ENCODE assay signal across 25 cellular contexts in the genomic region with DNA sequence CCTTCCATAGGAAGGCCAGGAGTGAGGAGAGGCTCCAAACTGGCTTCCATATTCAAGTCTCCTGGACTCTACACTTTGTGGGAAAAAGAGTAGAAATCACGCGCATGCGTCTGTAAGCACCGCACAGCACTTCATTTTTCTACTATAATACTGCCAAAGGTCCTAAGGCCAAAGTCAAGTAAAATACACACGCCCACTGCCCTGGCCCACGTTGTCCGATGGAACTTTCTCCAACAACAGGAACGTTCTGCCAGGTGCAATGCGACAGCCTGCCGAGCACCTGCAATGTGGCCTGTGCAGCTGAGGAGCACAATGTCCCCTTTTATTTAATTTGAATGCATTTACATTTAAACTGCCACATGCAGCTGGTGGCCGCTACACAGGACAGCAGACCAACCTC.
"Had no signal": no experiment of that assay in that cellular context is flagged by ENCODE, and none has a peak within 500 bp of the region (broad histone marks: within the 10 kb centered on the region; RNA-seq: fewer than 3 reads in every experiment).

No MANE protein-coding gene starts in this region.

- H3K27ac Mint-ChIP-seq: dendritic cell treated with granulocyte-macrophage colony-stimulating factor and Interleukin-4, amounts not matched to agents 40 ng/mL and 50 ng/mL, for 4 days; effector memory CD8-positive, alpha-beta T cell; immature natural killer cell; naive B cell; neural progenitor cell; stimulated activated memory B cell treated with anti-CD40 and anti-IgM and Interleukin-4, amounts not matched to agents 10 μg/mL and 1 μg/mL and 100 μg/mL, for 72 hours had no signal

- H3K4me1 ChIP-seq: foreskin keratinocyte, neural progenitor cell, parathyroid adenoma, testis, tibial nerve, upper lobe of right lung, vagina had no signal

- ATAC-seq: effector memory CD8-positive, alpha-beta T cell; foreskin keratinocyte; left ventricle myocardium superior; psoas muscle; sciatic nerve; stimulated activated memory B cell treated with anti-CD40 and anti-IgM and Interleukin-4, amounts not matched to agents 10 μg/mL and 1 μg/mL and 100 μg/mL, for 72 hours; stimulated activated naive CD8-positive, alpha-beta T cell treated with anti-CD3 and anti-CD28 coated beads, Interleukin-15, amount 100 ng/mL, for 72 hours; upper lobe of right lung had no signal

- H3K9me3 ChIP-seq: psoas muscle, spleen, testis, tibial nerve, upper lobe of right lung, vagina had no signal

- H3K4me2 ChIP-seq: neural progenitor cell had no signal

- H3K27me3 ChIP-seq: foreskin keratinocyte, neural progenitor cell, spleen, testis, tibial nerve, upper lobe of right lung, vagina had no signal

- H3K9ac ChIP-seq: neural progenitor cell, parathyroid adenoma had no signal

- H3K4me3 ChIP-seq: neural progenitor cell, psoas muscle, spleen, testis, tibial nerve, upper lobe of right lung, vagina had no signal

- H3K4me3 Mint-ChIP-seq: dendritic cell treated with granulocyte-macrophage colony-stimulating factor and Interleukin-4, amounts not matched to agents 40 ng/mL and 50 ng/mL, for 4 days; effector memory CD8-positive, alpha-beta T cell; immature natural killer cell; neural progenitor cell; stimulated activated memory B cell treated with anti-CD40 and anti-IgM and Interleukin-4, amounts not matched to agents 10 μg/mL and 1 μg/mL and 100 μg/mL, for 72 hours; stimulated activated naive CD8-positive, alpha-beta T cell treated with anti-CD3 and anti-CD28 coated beads, Interleukin-15, amount 100 ng/mL, for 72 hours had no signal

- H3K27me3 Mint-ChIP-seq: dendritic cell treated with granulocyte-macrophage colony-stimulating factor and Interleukin-4, amounts not matched to agents 40 ng/mL and 50 ng/mL, for 4 days; effector memory CD8-positive, alpha-beta T cell; naive B cell; stimulated activated memory B cell treated with anti-CD40 and anti-IgM and Interleukin-4, amounts not matched to agents 10 μg/mL and 1 μg/mL and 100 μg/mL, for 72 hours; stimulated activated naive CD8-positive, alpha-beta T cell treated with anti-CD3 and anti-CD28 coated beads, Interleukin-15, amount 100 ng/mL, for 72 hours had no signal

- H3K9me3 Mint-ChIP-seq: dendritic cell treated with granulocyte-macrophage colony-stimulating factor and Interleukin-4, amounts not matched to agents 40 ng/mL and 50 ng/mL, for 4 days; effector memory CD8-positive, alpha-beta T cell; immature natural killer cell; naive B cell; neural progenitor cell; stimulated activated memory B cell treated with anti-CD40 and anti-IgM and Interleukin-4, amounts not matched to agents 10 μg/mL and 1 μg/mL and 100 μg/mL, for 72 hours; stimulated activated naive CD8-positive, alpha-beta T cell treated with anti-CD3 and anti-CD28 coated beads, Interleukin-15, amount 100 ng/mL, for 72 hours had no signal

- H3K27ac ChIP-seq: foreskin keratinocyte, neural progenitor cell, parathyroid adenoma, psoas muscle, testis, tibial nerve, upper lobe of right lung, vagina had no signal

- FAIRE-seq: colon, keratinocyte had no signal

- H3K4me1 Mint-ChIP-seq: naive B cell; stimulated activated memory B cell treated with anti-CD40 and anti-IgM and Interleukin-4, amounts not matched to agents 10 μg/mL and 1 μg/mL and 100 μg/mL, for 72 hours; stimulated activated naive CD8-positive, alpha-beta T cell treated with anti-CD3 and anti-CD28 coated beads, Interleukin-15, amount 100 ng/mL, for 72 hours had no signal

- H3K79me2 ChIP-seq: parathyroid adenoma had no signal

- H2AFZ ChIP-seq: neural progenitor cell, parathyroid adenoma had no signal

- DNase-seq: effector memory CD8-positive, alpha-beta T cell; foreskin keratinocyte; immature natural killer cell; left ventricle myocardium superior; mesendoderm; naive B cell; occipital lobe; retina; spleen; stimulated activated CD4-positive, alpha-beta T cell treated with anti-CD3 and anti-CD28 coated beads, Interleukin-15, amount 100 ng/mL, for 24 hours; stimulated activated CD4-positive, alpha-beta T cell treated with anti-CD3 and anti-CD28 coated beads, Interleukin-1b, Interleukin-23, amount 100 ng/mL, for 48 hours; stimulated activated CD4-positive, alpha-beta T cell treated with anti-CD3 and anti-CD28 coated beads, Interleukin-4, amount 100 ng/mL, for 24 hours; stimulated activated naive CD8-positive, alpha-beta T cell treated with anti-CD3 and anti-CD28 coated beads, Interleukin-15, amount 100 ng/mL, for 72 hours; testis; upper lobe of right lung had no signal
